16 cellular contexts compared by ENCODE assay signal in the genomic region with DNA sequence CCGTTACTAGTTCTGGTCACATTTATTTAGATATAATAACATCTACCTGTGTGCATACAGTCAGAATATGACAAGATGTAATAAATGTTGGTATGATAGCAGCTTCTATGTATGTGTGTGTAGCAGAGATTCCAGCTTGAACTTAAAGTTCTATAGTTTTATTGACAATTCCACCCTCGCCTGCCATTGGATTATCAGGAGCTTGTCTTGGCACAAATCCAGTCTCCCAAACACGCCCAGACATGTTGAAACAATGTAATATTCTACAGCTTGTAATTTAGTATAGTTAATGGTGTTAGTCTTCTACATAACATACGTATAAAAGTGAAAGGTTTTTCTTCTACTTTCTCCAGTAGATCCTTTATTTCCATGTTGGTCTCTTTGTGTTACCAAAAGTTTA. TPM values are rescaled to one million over a fixed set of nuclear protein-coding genes. Genes with fewer than 3 reads are reported as not detected.
DNase-seq lines count a peak whose midpoint lies in the region; ATAC-seq, FAIRE-seq and TF ChIP-seq lines count a peak whose summit lies in the region.
"Had no signal": no experiment of that assay in that cellular context is flagged by ENCODE, and none has a peak within 500 bp of the region (broad histone marks: within the 10 kb centered on the region; RNA-seq: fewer than 3 reads in every experiment).

No MANE protein-coding gene starts in this region.

- H4K20me1 ChIP-seq in K562 (replicated peaks; ENCODE audit: control insufficient read depth, insufficient read depth, low read length) (no peaks in the 10 kb centered on the region), keratinocyte (ENCODE audit: control insufficient read depth, extremely low read depth, insufficient read depth, low read length) (no peaks in the 10 kb centered on the region)

- DNase-seq in COR-L47 (lab: John Stamatoyannopoulos, UW) (peak; percentile 66), LHCN-M2 (ENCODE audit: low read depth) (peak; percentile 23), K562 (ENCODE audit: extremely low read depth in 1 of 4, low spot score in 3 of 4) (no peak), keratinocyte (ENCODE audit: low read depth, low spot score) (no peak), left cardiac atrium (no peak), Right ventricle myocardium inferior (ENCODE audit: missing footprints) (no peak), ureter (ENCODE audit: low spot score) (no peak)
- DNase-seq: activated CD8-positive, alpha-beta memory T cell treated with anti-CD3 and anti-CD28 coated beads for 24 hours; activated effector memory CD4-positive, alpha-beta T cell treated with anti-CD3 and anti-CD28 coated beads, Interleukin-2, amount 50 U/mL, for 16 hours; effector memory CD8-positive, alpha-beta T cell; immature natural killer cell; MG63; occipital lobe had no signal

- intact Hi-C loops in K562 (cut with micrococcal nuclease), result no loop called here
- intact Hi-C loops in left cardiac atrium (cut with DNase I), result no loop called here
- intact Hi-C loops in Right ventricle myocardium inferior (cut with DNase I), result no loop called here

- H3K79me2 ChIP-seq in K562 (ENCODE audit: control insufficient read depth, insufficient read depth, low read length) (no peaks in the 10 kb centered on the region), keratinocyte (ENCODE audit: control insufficient read depth, insufficient read depth, low read length) (no peaks in the 10 kb centered on the region)

- H3K9me3 ChIP-seq in K562 (replicated peaks; ENCODE audit: control insufficient read depth, insufficient read depth, low read depth, low read length) (no peaks in the 10 kb centered on the region), keratinocyte (ENCODE audit: control insufficient read depth, low read depth, low read length) (no peaks in the 10 kb centered on the region)
- H3K9me3 ChIP-seq: MG63 had no signal

- H3K9me1 ChIP-seq in K562 (ENCODE audit: control insufficient read depth, insufficient read depth, low read length), result no peaks in the 10 kb centered on the region
- no peaks in the 10 kb centered on the region for H3K9me1 ChIP-seq in keratinocyte (ENCODE audit: control insufficient read depth, extremely low read depth, insufficient read depth, low read length)

- TF ChIP-seq POLR2A in K562 (conservative IDR thresholded peaks at IDR 0.05), result no peak

- no TSS peak for BruUV-seq in K562 (replicated peaks; lab: Mats Ljungman, UMichigan)

- no peak for TF ChIP-seq RAD21 in K562 (CRISPR knock-in tag; conservative IDR thresholded peaks at IDR 0.05 in 1 of 2, IDR thresholded peaks at IDR 0.05 in 1 of 2)

- no peaks in the 10 kb centered on the region for H3K36me3 ChIP-seq in K562 (ENCODE audit: control insufficient read depth, insufficient read depth, low read length)
- no peaks in the 10 kb centered on the region for H3K36me3 ChIP-seq in keratinocyte (ENCODE audit: control insufficient read depth in 2 of 2, extremely low read depth in 1 of 2, insufficient read depth in 2 of 2, low read length in 2 of 2)
- H3K36me3 ChIP-seq: MG63 had no signal

- H3K4me2 ChIP-seq in K562 (ENCODE audit: insufficient read depth, low read length) (peak overlapping the region; percentile 71; the same call in 1 of the 2 replicates), keratinocyte (ENCODE audit: control insufficient read depth, extremely low read depth, insufficient read depth, low read depth, low read length) (peak overlapping the region; percentile 52)

- peaks cover 8 to 29% of the 10 kb centered on the region in 2 experiments for H3K4me1 ChIP-seq in K562 (replicated peaks in 1 of 2; ENCODE audit: control insufficient read depth in 2 of 2, insufficient read depth in 2 of 2, low read length in 2 of 2)
- H3K4me1 ChIP-seq in keratinocyte (ENCODE audit: control insufficient read depth, extremely low read depth, insufficient read depth, low read length), result peaks cover 31% of the 10 kb centered on the region

- TF ChIP-seq CTCF in K562 (IDR thresholded peaks at IDR 0.05 in 2 of 3, conservative IDR thresholded peaks at IDR 0.05 in 1 of 3; ENCODE audit: insufficient read depth in 2 of 3, low read depth in 1 of 3, low read length in 3 of 3), result no peak
- no peak for TF ChIP-seq CTCF in keratinocyte (optimal IDR thresholded peaks at IDR 0.05 in 1 of 3, IDR thresholded peaks at IDR 0.05 in 1 of 3, conservative IDR thresholded peaks at IDR 0.05 in 1 of 3; ENCODE audit: extremely low read depth in 1 of 3, insufficient read depth in 2 of 3, low read length in 3 of 3)

- in situ Hi-C loops in K562 (cut with MboI), result no loop called here

- H3K9ac ChIP-seq in K562 (ENCODE audit: insufficient read depth in 1 of 2, low read depth in 2 of 2, low read length in 2 of 2) (peak overlapping the region in 1 of 2 experiments; percentile 31; a peak in 1 of 4 replicates), keratinocyte (ENCODE audit: control insufficient read depth, extremely low read depth, insufficient read depth, low read length) (no peak overlapping the region)

- ATAC-seq in K562 (no peak), left cardiac atrium (no peak), Right ventricle myocardium inferior (no peak), GM21526 (IDR thresholded peaks at IDR 0.05; ENCODE audit: low FRiP score, unreplicated experiment) (no peak)
- ATAC-seq: effector memory CD8-positive, alpha-beta T cell had no signal

- peak overlapping the region; percentile 70 for H2AFZ ChIP-seq in K562 (ENCODE audit: low read depth, low read length)
- H2AFZ ChIP-seq in keratinocyte (ENCODE audit: control insufficient read depth, low read length), result peak overlapping the region; percentile 36

- TF ChIP-seq EP300 in K562 (IDR thresholded peaks at IDR 0.05; ENCODE audit: low read length), result no peak

- CTCF ChIA-PET in K562 (lab: Yijun Ruan, JAX; ENCODE audit: low intra/inter-chr PET ratio), result no interaction called here

- POLR2A ChIA-PET in K562 (lab: Yijun Ruan, JAX), result interaction anchor here (0.6 to 1.5 kb wide), 4 partner anchors 9 to 135 kb away, joined by 3 to 5 read pairs (median 4); no protein-coding TSS in a partner anchor

- no peak for FAIRE-seq in K562 (lab: Jason Lieb, UNC)
- FAIRE-seq in keratinocyte (lab: Jason Lieb, UNC), result no peak

- 44% methylated on average over 4 of the region's 4 CpGs for WGBS in K562 (ENCODE audit: insufficient coverage, low coverage, missing lambda C conversion rate)

- dilution Hi-C loops in keratinocyte (cut with MboI; ENCODE audit: extremely low pct_ligation_motif_present, low sequenced_read_pairs), result no loop called here

- no peaks in the 10 kb centered on the region for H3K27me3 ChIP-seq in K562 (ENCODE audit: control insufficient read depth in 2 of 2, insufficient read depth in 2 of 2, low read length in 2 of 2)
- no peaks in the 10 kb centered on the region for H3K27me3 ChIP-seq in keratinocyte (ENCODE audit: control insufficient read depth, extremely low read depth, insufficient read depth, low read length)
- H3K27me3 ChIP-seq: MG63 had no signal

- H3K27ac ChIP-seq in K562 (ENCODE audit: extremely low read depth, low read depth, low read length) (peak overlapping the region; percentile 59; the same call in 2 of the 3 replicates), keratinocyte (ENCODE audit: control insufficient read depth, insufficient read depth, low read length) (peak overlapping the region; percentile 26)
- H3K27ac ChIP-seq: SK-N-MC, skin epidermis had no signal

- H3K4me3 ChIP-seq in K562 (no peak overlapping the region), keratinocyte (ENCODE audit: control insufficient read depth in 2 of 3, extremely low read depth in 1 of 3, insufficient read depth in 2 of 3, low read depth in 1 of 3, low read length in 3 of 3) (no peak overlapping the region)
- H3K4me3 ChIP-seq: MG63, SK-N-MC, skin epidermis had no signal

RNA-seq across cellular contexts. Expression of gene BBS12, which starts 44.4 kb away (rescaled TPM):
- total RNA-seq in LHCN-M2 (2014; rRNA removed) (3.3 and 5.5 TPM in 2 replicates), K562 (2014; rRNA removed) (2.7 and 2.9 TPM in 2 replicates), K562 (2014; rRNA removed; fragmentation: Illumina TruSeq; extraction: Trizol) (4.4 and 4.8 TPM in 2 replicates), K562 (2015; rRNA removed; fragmentation: Illumina TruSeq; extraction: Trizol) (5.3 and 5.5 TPM in 2 replicates), K562 (2021) (3.0 and 3.1 TPM in 2 replicates), left cardiac atrium (1 to 10 TPM; 4.7 to 8.9 TPM), Right ventricle myocardium inferior (6.8 TPM), ureter (3.0 TPM)
- polyA plus RNA-seq in LHCN-M2 (2012), result 2.2 TPM
- 2.4 and 7.3 TPM in 2 replicates for total RNA-seq in K562 (2011; cell fraction: chromatin; rRNA removed; ENCODE audit: low replicate concordance)
- 1.8 and 2.3 TPM in 2 replicates for total RNA-seq in K562 (2011; cell fraction: nucleolus; rRNA removed)
- 2.2 and 3.2 TPM in 2 replicates for total RNA-seq in K562 (2011; cell fraction: nucleoplasm; rRNA removed)
- polyA plus RNA-seq in K562 (2011; rRNA removed) (2.5 and 2.8 TPM in 2 replicates), K562 (2014; fragmentation: Illumina TruSeq; extraction: Trizol) (3.3 and 3.5 TPM in 2 replicates), K562 (2014; fragmentation: Nextera tagmentation; extraction: Ambion mirVana) (1 to 10 TPM; 5.1 to 6.5 TPM), K562 (2014; rRNA removed) (2.1 and 3.2 TPM in 2 replicates), keratinocyte (2.3 to 2.5 TPM (median 2.4 TPM) in 3 replicates)
- polyA plus RNA-seq in K562 (2011; cell fraction: cytosol; rRNA removed), result 1.1 and 1.5 TPM in 2 replicates
- 1.0 and 2.5 TPM in 2 replicates for polyA plus RNA-seq in K562 (2011; cell fraction: nucleus; rRNA removed)
- 3.3 and 5.8 TPM in 2 replicates for polyA plus RNA-seq in K562 (2012)
- 4.7 and 5.5 TPM in 2 replicates for polyA minus RNA-seq in K562 (2011; rRNA and poly(A)+ RNA removed)
- 2.0 and 2.6 TPM in 2 replicates for polyA minus RNA-seq in K562 (2011; cell fraction: cytosol; rRNA and poly(A)+ RNA removed)
- 3.2 and 8.6 TPM in 2 replicates for polyA minus RNA-seq in K562 (2011; cell fraction: nucleus; rRNA and poly(A)+ RNA removed)
- 1.7 TPM for polyA plus RNA-seq in keratinocyte (2011; ENCODE audit: low read depth)
- polyA plus RNA-seq in keratinocyte (2011; cell fraction: cytosol; rRNA removed), result 1.4 and 2.9 TPM in 2 replicates
- polyA plus RNA-seq in keratinocyte (2011; cell fraction: nucleus; rRNA removed), result 2.9 and 3.1 TPM in 2 replicates
- 2.6 and 2.9 TPM in 2 replicates for polyA plus RNA-seq in keratinocyte (2012; ENCODE audit: low replicate concordance)
- polyA minus RNA-seq in keratinocyte, result 0.79 to 2.7 TPM (median 2.7 TPM) in 3 replicates
- 1.7 TPM for polyA minus RNA-seq in keratinocyte (2011; cell fraction: cytosol; rRNA and poly(A)+ RNA removed)
- 2.2 and 4.8 TPM in 2 replicates for polyA minus RNA-seq in keratinocyte (2011; cell fraction: nucleus; rRNA and poly(A)+ RNA removed)

RNA-seq across cellular contexts. Expression of gene FGF2, which starts 49.7 kb away (rescaled TPM):
- 14.6 and 15.0 TPM in 2 replicates for total RNA-seq in LHCN-M2 (2014; rRNA removed)
- polyA plus RNA-seq in LHCN-M2 (2012), result 8.8 TPM
- 4.9 and 13.3 TPM in 2 replicates for total RNA-seq in K562 (2011; cell fraction: chromatin; rRNA removed; ENCODE audit: low replicate concordance)
- 2.0 and 3.2 TPM in 2 replicates for total RNA-seq in K562 (2011; cell fraction: nucleolus; rRNA removed)
- total RNA-seq in K562 (2011; cell fraction: nucleoplasm; rRNA removed), result 8.3 and 20.0 TPM in 2 replicates
- total RNA-seq in K562 (2014; rRNA removed), result 5.1 and 7.2 TPM in 2 replicates
- total RNA-seq in K562 (2014; rRNA removed; fragmentation: Illumina TruSeq; extraction: Trizol), result 11.9 and 13.5 TPM in 2 replicates
- total RNA-seq in K562 (2015; rRNA removed; fragmentation: Illumina TruSeq; extraction: Trizol), result 9.1 and 10.8 TPM in 2 replicates
- 16.4 and 19.4 TPM in 2 replicates for total RNA-seq in K562 (2021)
- polyA plus RNA-seq in K562 (2011; rRNA removed), result 7.9 and 15.1 TPM in 2 replicates
- polyA plus RNA-seq in K562 (2011; cell fraction: cytosol; rRNA removed), result 2.6 and 4.0 TPM in 2 replicates
- polyA plus RNA-seq in K562 (2011; cell fraction: nucleus; rRNA removed), result 4.9 and 6.5 TPM in 2 replicates
- polyA plus RNA-seq in K562 (2012), result 6.8 and 7.1 TPM in 2 replicates
- 8.3 and 9.2 TPM in 2 replicates for polyA plus RNA-seq in K562 (2014; fragmentation: Illumina TruSeq; extraction: Trizol)
- 1 to 10 TPM; 2.5 to 2.6 TPM for polyA plus RNA-seq in K562 (2014; fragmentation: Nextera tagmentation; extraction: Ambion mirVana)
- 7.8 and 8.1 TPM in 2 replicates for polyA plus RNA-seq in K562 (2014; rRNA removed)
- 11.7 and 16.9 TPM in 2 replicates for polyA minus RNA-seq in K562 (2011; rRNA and poly(A)+ RNA removed)
- polyA minus RNA-seq in K562 (2011; cell fraction: cytosol; rRNA and poly(A)+ RNA removed), result 4.3 and 7.2 TPM in 2 replicates
- polyA minus RNA-seq in K562 (2011; cell fraction: nucleus; rRNA and poly(A)+ RNA removed), result 5.8 and 9.7 TPM in 2 replicates
- polyA plus RNA-seq in keratinocyte, result 0.90 to 1.7 TPM (median 1.1 TPM) in 3 replicates
- polyA plus RNA-seq in keratinocyte (2011; ENCODE audit: low read depth), result 1.5 TPM
- polyA plus RNA-seq in keratinocyte (2011; cell fraction: cytosol; rRNA removed), result 1.5 and 1.6 TPM in 2 replicates
- 1.4 TPM in 2 replicates for polyA plus RNA-seq in keratinocyte (2011; cell fraction: nucleus; rRNA removed)
- 0.81 and 1.2 TPM in 2 replicates for polyA plus RNA-seq in keratinocyte (2012; ENCODE audit: low replicate concordance)
- polyA minus RNA-seq in keratinocyte, result 0.46 to 0.74 TPM (median 0.63 TPM) in 3 replicates
- polyA minus RNA-seq in keratinocyte (2011; cell fraction: cytosol; rRNA and poly(A)+ RNA removed), result 0.77 TPM
- 0.74 and 1.2 TPM in 2 replicates for polyA minus RNA-seq in keratinocyte (2011; cell fraction: nucleus; rRNA and poly(A)+ RNA removed)
- 10 to 100 TPM in 1 of 2 donors, 1 to 10 TPM in 1; 7.5 to 14.3 TPM for total RNA-seq in left cardiac atrium
- total RNA-seq in Right ventricle myocardium inferior, result 5.5 TPM
- 12.2 TPM for total RNA-seq in ureter
- polyA plus RNA-seq: immature natural killer cell had no signal

Comparison
In these comparisons a context has a peak if more than half of its experiments do, and no peak if none do; other contexts are left out.
1. DNase-seq: peak in COR-L47 (single experiment) and LHCN-M2 (single experiment); none in K562 (0 of 4), keratinocyte (single experiment), left cardiac atrium (single experiment), Right ventricle myocardium inferior (single experiment) and ureter (single experiment).